ENCODE assay signal across 15 cellular contexts in genomic region chr4:65046496-65047101, GRCh38.
A peak's percentile ranks its signal among the peaks of the same experiment; 100 is the strongest.
DNase-seq lines count a peak whose midpoint lies in the region; ATAC-seq and TF ChIP-seq lines count a peak whose summit lies in the region.
"Had no signal": no experiment of that assay in that cellular context is flagged by ENCODE, and none has a peak within 500 bp of the region (broad histone marks: within the 10 kb centered on the region; RNA-seq: fewer than 3 reads in every experiment).

No MANE protein-coding gene starts in this region.

- H3K4me1 Mint-ChIP-seq in endodermal cell: no peaks in the 10 kb centered on the region
- H3K4me1 Mint-ChIP-seq: activated naive CD8-positive, alpha-beta T cell treated with anti-CD3 and anti-CD28 coated beads, Interleukin-2, amount 50 U/mL, for 24 hours had no signal

- no peak overlapping the region for H3K9ac ChIP-seq in endodermal cell (ENCODE audit: extremely low read depth, low read length, poor library complexity, severe bottlenecking)

- WGBS in endodermal cell (ENCODE audit: insufficient coverage in 1 of 2, insufficient read length in 1 of 2), 2 experiments: 79 to 88% methylated on average over 1 of the region's 1 CpG

- H3K27me3 ChIP-seq in endodermal cell (ENCODE audit: control insufficient read depth, insufficient read depth, low read length, poor library complexity, severe bottlenecking): no peaks in the 10 kb centered on the region
- H3K27me3 ChIP-seq: heart right ventricle, spleen, thyroid gland had no signal

- no peaks in the 10 kb centered on the region for H3K36me3 Mint-ChIP-seq in endodermal cell (ENCODE audit: low read depth)

- TF ChIP-seq CTCF in endodermal cell (conservative IDR thresholded peaks at IDR 0.05): no peak

- H3K27ac ChIP-seq in endodermal cell (ENCODE audit: low read depth, low read length): no peak overlapping the region
- H3K27ac ChIP-seq: heart right ventricle, spleen, thyroid gland had no signal

- DNase-seq in HCEC 1CT (peak; percentile 52), NCI-H2171 (lab: John Stamatoyannopoulos, UW) (peak; percentile 9), endodermal cell (peak; percentile 43), myocyte (ENCODE audit: low read depth) (peak; percentile 50), islet precursor cell (no peak), hepatic stellate cell (ENCODE audit: low spot score) (no peak)
- DNase-seq: activated naive CD8-positive, alpha-beta T cell treated with anti-CD3 and anti-CD28 coated beads, Interleukin-2, amount 50 U/mL, for 24 hours; heart right ventricle; NCI-H1105 treated with DMSO at 0.1 percent for 48 hours; NK-92 treated with Interleukin-12 subunit alpha and Interleukin-12 subunit beta, amount 100 ng/mL, for 24 hours; nucleus accumbens; spleen; thyroid gland had no signal

- no peak overlapping the region for H3K4me3 Mint-ChIP-seq in endodermal cell
- H3K4me3 Mint-ChIP-seq: activated naive CD8-positive, alpha-beta T cell treated with anti-CD3 and anti-CD28 coated beads, Interleukin-2, amount 50 U/mL, for 24 hours had no signal

- no peak for ATAC-seq in HG02938 (IDR thresholded peaks at IDR 0.05; ENCODE audit: unreplicated experiment)
- no peak for ATAC-seq in GM19467 (IDR thresholded peaks at IDR 0.05; ENCODE audit: unreplicated experiment)
- ATAC-seq: activated naive CD8-positive, alpha-beta T cell treated with anti-CD3 and anti-CD28 coated beads, Interleukin-2, amount 50 U/mL, for 24 hours had no signal

- H3K9me3 Mint-ChIP-seq in endodermal cell: no peaks in the 10 kb centered on the region

- no peaks in the 10 kb centered on the region for H3K4me1 ChIP-seq in endodermal cell (ENCODE audit: control insufficient read depth, insufficient read depth, low read length)
- H3K4me1 ChIP-seq: heart right ventricle, spleen had no signal

- no peaks in the 10 kb centered on the region for H3K9me3 ChIP-seq in endodermal cell (ENCODE audit: control insufficient read depth, low read length)
- H3K9me3 ChIP-seq: heart right ventricle, spleen, thyroid gland had no signal

- no peak overlapping the region for H3K27ac Mint-ChIP-seq in endodermal cell
- H3K27ac Mint-ChIP-seq: activated naive CD8-positive, alpha-beta T cell treated with anti-CD3 and anti-CD28 coated beads, Interleukin-2, amount 50 U/mL, for 24 hours had no signal

- H3K27me3 Mint-ChIP-seq in endodermal cell (ENCODE audit: insufficient read depth): no peaks in the 10 kb centered on the region
- H3K27me3 Mint-ChIP-seq: activated naive CD8-positive, alpha-beta T cell treated with anti-CD3 and anti-CD28 coated beads, Interleukin-2, amount 50 U/mL, for 24 hours had no signal

- H3K36me3 ChIP-seq in endodermal cell (ENCODE audit: control insufficient read depth, insufficient read depth, low read length): no peaks in the 10 kb centered on the region
- H3K36me3 ChIP-seq: heart right ventricle, spleen, thyroid gland had no signal

- H3K4me3 ChIP-seq in endodermal cell (ENCODE audit: low read length): no peak overlapping the region
- H3K4me3 ChIP-seq: heart right ventricle, spleen, thyroid gland had no signal

Comparison
In these comparisons a context has a peak if more than half of its experiments do, and no peak if none do; other contexts are left out.
1. DNase-seq: peak in HCEC 1CT (single experiment), NCI-H2171 (single experiment), endodermal cell (single experiment) and myocyte (single experiment); none in islet precursor cell (single experiment) and hepatic stellate cell (single experiment).